Comparison of ENCODE assay signal across 11 cellular contexts in genomic region chrX:112678831-112679230, GRCh38. TPM values are rescaled to one million over a fixed set of nuclear protein-coding genes. Genes with fewer than 3 reads are reported as not detected.
DNase-seq lines count a peak whose midpoint lies in the region; ATAC-seq, FAIRE-seq and TF ChIP-seq lines count a peak whose summit lies in the region.
"Had no signal": no experiment of that assay in that cellular context is flagged by ENCODE, and none has a peak within 500 bp of the region (broad histone marks: within the 10 kb centered on the region; RNA-seq: fewer than 3 reads in every experiment).

No MANE protein-coding gene starts in this region.

- no peaks in the 10 kb centered on the region for H3K36me3 Mint-ChIP-seq in activated CD4-positive, alpha-beta T cell treated with anti-CD3 and anti-CD28 coated beads for 36 hours (ENCODE audit: low read depth)
- H3K36me3 Mint-ChIP-seq in neural progenitor cell, result no peaks in the 10 kb centered on the region

- H2AFZ ChIP-seq in OCI-LY3 (ENCODE audit: low read depth, low read length), result no peak overlapping the region
- peak overlapping the region; percentile 93 for H2AFZ ChIP-seq in neural progenitor cell (replicated peaks)

- H3K36me3 ChIP-seq in OCI-LY3 (replicated peaks; ENCODE audit: low read depth, low read length) (peaks cover 16% of the 10 kb centered on the region), neural progenitor cell (no peaks in the 10 kb centered on the region)
- H3K36me3 ChIP-seq: lower lobe of right lung had no signal

- peaks cover 37% of the 10 kb centered on the region for H3K4me1 Mint-ChIP-seq in activated CD4-positive, alpha-beta T cell treated with anti-CD3 and anti-CD28 coated beads for 36 hours
- peaks cover 14% of the 10 kb centered on the region for H3K4me1 Mint-ChIP-seq in neural progenitor cell

- H3K4me3 ChIP-seq in OCI-LY3 (ENCODE audit: low read length), result peak overlapping the region; percentile 97
- peak overlapping the region; percentile 54 for H3K4me3 ChIP-seq in neural progenitor cell
- H3K4me3 ChIP-seq: lower lobe of right lung had no signal

- CTCF ChIA-PET in activated CD4-positive, alpha-beta T cell treated with anti-CD3 and anti-CD28 coated beads for 36 hours (lab: Charles Lee), result no interaction called here

- peak; percentile 81 for ATAC-seq in activated CD4-positive, alpha-beta T cell treated with anti-CD3 and anti-CD28 coated beads for 36 hours
- peak; percentile 72 for ATAC-seq in HG02798 (IDR thresholded peaks at IDR 0.05; ENCODE audit: poor library complexity, unreplicated experiment)

- no peaks in the 10 kb centered on the region for H3K27me3 ChIP-seq in OCI-LY3 (ENCODE audit: low read depth, low read length)
- no peaks in the 10 kb centered on the region for H3K27me3 ChIP-seq in neural progenitor cell

- TF ChIP-seq CTCF in OCI-LY3 (IDR thresholded peaks at IDR 0.05; ENCODE audit: low read depth, low read length), result no peak
- TF ChIP-seq CTCF in neural progenitor cell (IDR thresholded peaks at IDR 0.05), result no peak

- H3F3A ChIP-seq in neural progenitor cell (ENCODE audit: low read depth), result peaks cover 19% of the 10 kb centered on the region

- H3K27ac Mint-ChIP-seq in activated CD4-positive, alpha-beta T cell treated with anti-CD3 and anti-CD28 coated beads for 36 hours, result peak overlapping the region; percentile 74
- H3K27ac Mint-ChIP-seq in neural progenitor cell, result no peak overlapping the region

- H3K79me2 ChIP-seq in OCI-LY3 (ENCODE audit: low read length) (no peaks in the 10 kb centered on the region; the same call in 1 of the 2 replicates), neural progenitor cell (ENCODE audit: low read depth) (no peaks in the 10 kb centered on the region)

- H3K9ac ChIP-seq in OCI-LY3 (ENCODE audit: low read length), result peak overlapping the region; percentile 100
- no peak overlapping the region for H3K9ac ChIP-seq in neural progenitor cell

- intact Hi-C loops in activated CD4-positive, alpha-beta T cell treated with anti-CD3 and anti-CD28 coated beads for 36 hours (cut with DNase I, micrococcal nuclease), result loop anchor here (1.0 to 5.0 kb wide), 3 partner anchors 34 to 163 kb away; partner anchors contain the start of gene AMOT (in 1 of the 2)
- intact Hi-C loops in head of caudate nucleus (cut with DNase I), result no loop called here

- DNase-seq in activated CD4-positive, alpha-beta T cell treated with anti-CD3 and anti-CD28 coated beads for 36 hours, result no peak
- DNase-seq in activated CD4-positive, alpha-beta T cell treated with anti-CD3 and anti-CD28 coated beads for 4 hours, result no peak
- DNase-seq in neural progenitor cell (ENCODE audit: low spot score), result no peak
- DNase-seq in urothelium cell line (ENCODE audit: low spot score), result no peak
- no peak for DNase-seq in NCI-H524 (lab: John Stamatoyannopoulos, UW)
- DNase-seq in head of caudate nucleus, result no peak
- DNase-seq: activated CD4-positive, alpha-beta T cell treated with anti-CD3 and anti-CD28 coated beads, Interleukin-2, amount 50 U/mL, for 1 hour; lower lobe of right lung had no signal

- peak overlapping the region; percentile 67 for H3K4me3 Mint-ChIP-seq in activated CD4-positive, alpha-beta T cell treated with anti-CD3 and anti-CD28 coated beads for 36 hours
- peak overlapping the region; percentile 78 for H3K4me3 Mint-ChIP-seq in neural progenitor cell

- POLR2A ChIA-PET in activated CD4-positive, alpha-beta T cell treated with anti-CD3 and anti-CD28 coated beads for 36 hours (lab: Charles Lee), result no interaction called here

- FAIRE-seq in urothelium cell line (lab: Jason Lieb, UNC), result no peak

- H3K4me1 ChIP-seq in OCI-LY3 (ENCODE audit: low read length) (peaks cover 60% of the 10 kb centered on the region), neural progenitor cell (peaks cover 35% of the 10 kb centered on the region)

- H4K20me1 ChIP-seq in OCI-LY3 (ENCODE audit: insufficient read depth, low read length) (no peaks in the 10 kb centered on the region), neural progenitor cell (ENCODE audit: low read depth) (no peaks in the 10 kb centered on the region)

- no peaks in the 10 kb centered on the region for H3K9me3 ChIP-seq in OCI-LY3 (ENCODE audit: insufficient read depth, low read length)
- no peaks in the 10 kb centered on the region for H3K9me3 ChIP-seq in neural progenitor cell (ENCODE audit: low read depth)
- H3K9me3 ChIP-seq: lower lobe of right lung had no signal

- peak overlapping the region; percentile 99 for H3K27ac ChIP-seq in OCI-LY3 (ENCODE audit: low read length)
- H3K27ac ChIP-seq in neural progenitor cell, result no peak overlapping the region

- no peaks in the 10 kb centered on the region for H3K27me3 Mint-ChIP-seq in activated CD4-positive, alpha-beta T cell treated with anti-CD3 and anti-CD28 coated beads for 36 hours
- H3K27me3 Mint-ChIP-seq in neural progenitor cell (ENCODE audit: insufficient read depth, low read depth), result no peaks in the 10 kb centered on the region

- peak overlapping the region; percentile 99 for H3K4me2 ChIP-seq in OCI-LY3 (ENCODE audit: low read length)
- H3K4me2 ChIP-seq in neural progenitor cell, result peak overlapping the region; percentile 79

- H3K9me3 Mint-ChIP-seq in activated CD4-positive, alpha-beta T cell treated with anti-CD3 and anti-CD28 coated beads for 36 hours (ENCODE audit: low read depth), result no peaks in the 10 kb centered on the region
- H3K9me3 Mint-ChIP-seq in neural progenitor cell, result peaks cover 2% of the 10 kb centered on the region

RNA-seq across cellular contexts. Expression of gene LHFPL1, which starts 0.9 kb away (rescaled TPM):
- under 1 TPM; 0.14 to 0.23 TPM for total RNA-seq in activated CD4-positive, alpha-beta T cell treated with anti-CD3 and anti-CD28 coated beads for 36 hours
- total RNA-seq in neural progenitor cell (ENCODE audit: low replicate concordance), result 5.9 and 9.0 TPM in 2 replicates
- total RNA-seq: A673 had no signal
